Comparison of ENCODE assay signal across 27 cellular contexts in genomic region chr21:39849014-39849655, GRCh38. TPM values are rescaled to one million over a fixed set of nuclear protein-coding genes. Genes with fewer than 3 reads are reported as not detected.
DNase-seq lines count a peak whose midpoint lies in the region; ATAC-seq and TF ChIP-seq lines count a peak whose summit lies in the region.
"Had no signal": no experiment of that assay in that cellular context is flagged by ENCODE, and none has a peak within 500 bp of the region (broad histone marks: within the 10 kb centered on the region; RNA-seq: fewer than 3 reads in every experiment).

No MANE protein-coding gene starts in this region.

- no peaks in the 10 kb centered on the region for H3K79me2 ChIP-seq in hepatocyte

- peaks cover 21% of the 10 kb centered on the region for H3K4me1 ChIP-seq in hepatocyte (ENCODE audit: insufficient read depth)
- H3K4me1 ChIP-seq: BE2C had no signal

- ATAC-seq in HG03460 (IDR thresholded peaks at IDR 0.05; ENCODE audit: unreplicated experiment) = no peak
- ATAC-seq in activated T-cell treated with anti-CD3 and anti-CD28 coated beads, Interleukin-2, amount 50 U/mL, for 4 hours = no peak

- H3K36me3 ChIP-seq in hepatocyte (replicated peaks; ENCODE audit: insufficient read depth, low read depth) = no peaks in the 10 kb centered on the region
- H3K36me3 ChIP-seq: BE2C had no signal

- H4K20me1 ChIP-seq in hepatocyte (ENCODE audit: insufficient read depth, poor library complexity, severe bottlenecking) = no peaks in the 10 kb centered on the region

- no peak overlapping the region for H3K27ac ChIP-seq in hepatocyte
- H3K27ac ChIP-seq: 22Rv1, SK-N-MC had no signal

- no peak overlapping the region for H3K4me3 Mint-ChIP-seq in activated T-cell treated with anti-CD3 and anti-CD28 coated beads, Interleukin-2, amount 50 U/mL, for 4 hours
- H3K4me3 Mint-ChIP-seq: CD4-positive, alpha-beta T cell; IgD-negative memory B cell had no signal

- H3K36me3 Mint-ChIP-seq in activated T-cell treated with anti-CD3 and anti-CD28 coated beads, Interleukin-2, amount 50 U/mL, for 4 hours (ENCODE audit: insufficient read depth) = no peaks in the 10 kb centered on the region
- H3K36me3 Mint-ChIP-seq: IgD-negative memory B cell had no signal

- no peaks in the 10 kb centered on the region for H3K9me2 ChIP-seq in hepatocyte (replicated peaks; ENCODE audit: insufficient read depth)

- H3K4me2 ChIP-seq in hepatocyte = no peak overlapping the region

- H3K27me3 Mint-ChIP-seq in activated T-cell treated with anti-CD3 and anti-CD28 coated beads, Interleukin-2, amount 50 U/mL, for 4 hours (ENCODE audit: low read depth) = no peaks in the 10 kb centered on the region
- H3K27me3 Mint-ChIP-seq: CD4-positive, alpha-beta T cell; IgD-negative memory B cell had no signal

- no peak overlapping the region for H3K4me3 ChIP-seq in hepatocyte
- H3K4me3 ChIP-seq: SK-N-MC had no signal

- H3K27me3 ChIP-seq in hepatocyte = no peaks in the 10 kb centered on the region
- H3K27me3 ChIP-seq: BE2C had no signal

- H2AFZ ChIP-seq in hepatocyte = no peak overlapping the region

- DNase-seq in A172 (ENCODE audit: low spot score) = peak; percentile 77
- DNase-seq in HT1080 (ENCODE audit: low read depth) = peak; percentile 20
- DNase-seq in astrocyte of the hippocampus (ENCODE audit: low read depth, low spot score) = peak; percentile 50
- peak; percentile 40 for DNase-seq in hepatocyte (ENCODE audit: low spot score)
- no peak for DNase-seq in activated CD8-positive, alpha-beta memory T cell treated with anti-CD3 and anti-CD28 coated beads, Interleukin-2, amount 50 U/mL, for 48 hours
- no peak for DNase-seq in activated T-cell treated with anti-CD3 and anti-CD28 coated beads, Interleukin-2, amount 50 U/mL, for 4 hours
- DNase-seq in cerebellar cortex (ENCODE audit: low spot score) = no peak
- DNase-seq: BE2C; Caco-2; CD4-positive, alpha-beta T cell; DMS153; EL; GOT3; Kasumi-1; NCI-H1694 treated with DMSO at 0.1 percent for 48 hours; NCI-H2107; NCI-H2227 treated with DMSO at 0.1 percent for 48 hours; NCI-H510A treated with DMSO at 0.1 percent for 48 hours; NCI-H774; Right ventricle myocardium superior had no signal

- H3K9me3 Mint-ChIP-seq in activated T-cell treated with anti-CD3 and anti-CD28 coated beads, Interleukin-2, amount 50 U/mL, for 4 hours = peaks cover 4% of the 10 kb centered on the region
- H3K9me3 Mint-ChIP-seq: CD4-positive, alpha-beta T cell had no signal

- no peak for TF ChIP-seq CTCF in hepatocyte (IDR thresholded peaks at IDR 0.05; ENCODE audit: poor library complexity)

- H3K9me3 ChIP-seq in hepatocyte (ENCODE audit: low read depth) = no peaks in the 10 kb centered on the region
- H3K9me3 ChIP-seq: BE2C, Caco-2 had no signal

- 49% methylated on average over 10 of the region's 10 CpGs for WGBS in hepatocyte (ENCODE audit: low lambda C conversion rate, missing lambda C conversion rate)

- no peaks in the 10 kb centered on the region for H3K4me1 Mint-ChIP-seq in activated T-cell treated with anti-CD3 and anti-CD28 coated beads, Interleukin-2, amount 50 U/mL, for 4 hours (ENCODE audit: low read depth)
- H3K4me1 Mint-ChIP-seq: IgD-negative memory B cell had no signal

RNA-seq across cellular contexts. Expression of gene PCP4, which starts 18.1 kb away (rescaled TPM):
- 0.67 TPM in 1 of 2 replicates, not detected in the other for total RNA-seq in A172 (2014; rRNA removed; shearing (Covaris generic))
- total RNA-seq in HT1080 (2014; rRNA removed; shearing (Covaris generic)) = not detected in 2 replicates
- polyA plus RNA-seq in HT1080 (2015; cell fraction: cytosol; rRNA removed) = not detected in 2 replicates
- polyA plus RNA-seq in HT1080 (2015; cell fraction: nucleus; rRNA removed) = not detected in 2 replicates
- 0.64 and 1.2 TPM in 2 replicates for total RNA-seq in hepatocyte
- polyA plus RNA-seq in hepatocyte = 6.0 and 6.9 TPM in 2 replicates
- not detected for total RNA-seq in activated T-cell treated with anti-CD3 and anti-CD28 coated beads, Interleukin-2, amount 50 U/mL, for 4 hours
- total RNA-seq: CD4-positive, alpha-beta T cell; HT-29; OCI-LY7 had no signal
- polyA plus RNA-seq: AG04450, IgD-negative memory B cell had no signal

Comparison
In these comparisons a context has a peak if more than half of its experiments do, and no peak if none do; other contexts are left out.
1. DNase-seq: peak in A172 (single experiment), HT1080 (single experiment), astrocyte of the hippocampus (single experiment) and hepatocyte (single experiment); none in activated CD8-positive, alpha-beta memory T cell treated with anti-CD3 and anti-CD28 coated beads, Interleukin-2, amount 50 U/mL, for 48 hours (single experiment), activated T-cell treated with anti-CD3 and anti-CD28 coated beads, Interleukin-2, amount 50 U/mL, for 4 hours (single experiment) and cerebellar cortex (single experiment).